2 cellular contexts compared by ENCODE assay signal in genomic region chr15:88664151-88664778, GRCh38.
TF ChIP-seq lines count a peak whose summit lies in the region.

No MANE protein-coding gene starts in this region.

TF ChIP-seq in IMR-90, 13 proteins besides CTCF, POLR2A, EP300 and RAD21:
- TF ChIP-seq RFX5 (IDR thresholded peaks at IDR 0.05; ENCODE audit: low read depth, low read length) = no peak
- no peak for TF ChIP-seq BHLHE40 (IDR thresholded peaks at IDR 0.05; ENCODE audit: low read depth, low read length)
- no peak for TF ChIP-seq CEBPB (IDR thresholded peaks at IDR 0.05; ENCODE audit: low read depth, low read length)
- no peak for TF ChIP-seq SMC3 (IDR thresholded peaks at IDR 0.05; ENCODE audit: low read depth, low read length)
- no peak for TF ChIP-seq FOS (IDR thresholded peaks at IDR 0.05; ENCODE audit: low read depth, low read length)
- TF ChIP-seq MAFK (IDR thresholded peaks at IDR 0.05; ENCODE audit: low read depth, low read length) = no peak
- TF ChIP-seq RCOR1 (IDR thresholded peaks at IDR 0.05; ENCODE audit: insufficient replicate concordance, low read length) = no peak
- TF ChIP-seq MAZ (IDR thresholded peaks at IDR 0.05; ENCODE audit: borderline replicate concordance, low read depth, low read length) = no peak
- no peak for TF ChIP-seq CHD1 (IDR thresholded peaks at IDR 0.05; ENCODE audit: low read depth, low read length)
- no peak for TF ChIP-seq NFE2L2 (IDR thresholded peaks at IDR 0.05; ENCODE audit: low read depth, low read length)
- TF ChIP-seq ELK1 (IDR thresholded peaks at IDR 0.05; ENCODE audit: borderline replicate concordance, low read depth, low read length) = no peak
- no peak for TF ChIP-seq MXI1 (IDR thresholded peaks at IDR 0.05; ENCODE audit: borderline replicate concordance, low read depth, low read length)
- no peak for TF ChIP-seq USF2 (IDR thresholded peaks at IDR 0.05; ENCODE audit: low read depth, low read length)

TF ChIP-seq in liver, 16 proteins besides CTCF, POLR2A, EP300 and RAD21:
- TF ChIP-seq GABPA (IDR thresholded peaks at IDR 0.05 in 1 of 2, conservative IDR thresholded peaks at IDR 0.05 in 1 of 2) = no peak
- TF ChIP-seq SP1 (IDR thresholded peaks at IDR 0.05) = no peak
- TF ChIP-seq HNF4A (conservative IDR thresholded peaks at IDR 0.05) = no peak
- no peak for TF ChIP-seq ATF3 (IDR thresholded peaks at IDR 0.05)
- no peak for TF ChIP-seq REST (IDR thresholded peaks at IDR 0.05)
